ENCODE assay signal across 8 cellular contexts in the genomic region with DNA sequence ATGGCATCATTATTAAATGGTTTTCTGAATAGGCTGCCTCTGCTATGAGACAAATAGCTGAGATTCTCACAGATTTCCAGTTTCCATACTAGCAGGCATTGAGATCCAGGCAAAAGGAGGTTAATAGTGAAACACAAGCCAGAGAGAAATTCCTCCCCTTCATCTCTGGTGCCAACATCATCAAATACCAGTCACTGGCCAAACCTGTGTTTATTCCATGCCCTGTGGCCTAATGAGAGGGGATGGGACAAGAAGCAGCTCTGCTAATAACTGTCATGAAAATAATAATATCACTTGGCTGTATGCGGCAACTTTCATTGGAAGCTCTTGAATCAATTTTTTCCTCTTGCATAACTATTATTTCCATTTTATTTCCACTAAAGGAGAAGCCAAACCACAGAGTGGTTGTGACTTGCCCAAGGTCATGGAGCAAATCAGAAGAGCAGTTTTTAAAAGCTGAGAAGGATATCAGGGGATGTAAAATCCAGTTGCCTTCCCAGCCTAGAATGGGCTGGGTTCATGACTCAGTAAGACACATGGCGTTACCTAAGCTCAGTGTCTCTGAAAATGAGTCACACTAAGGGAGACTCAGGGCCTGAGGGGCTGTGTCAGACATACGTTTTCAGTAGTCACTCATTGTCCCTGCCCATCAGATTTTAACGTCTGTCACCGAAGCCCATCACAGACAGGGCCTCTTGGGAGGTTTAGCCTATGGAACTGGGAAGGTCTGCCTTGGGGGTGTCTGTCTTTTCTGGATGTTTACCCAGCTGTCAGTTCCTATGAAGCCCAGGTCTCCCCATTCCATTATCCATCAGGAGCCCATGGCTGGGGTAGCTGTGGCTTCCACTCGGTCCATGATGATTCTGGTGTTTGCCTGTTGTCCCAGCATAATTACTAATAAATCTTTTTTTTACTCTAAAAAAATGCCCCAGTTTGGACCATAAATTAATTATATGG.
A peak's percentile ranks its signal among the peaks of the same experiment; 100 is the strongest.
DNase-seq lines count a peak whose midpoint lies in the region; ATAC-seq, FAIRE-seq and TF ChIP-seq lines count a peak whose summit lies in the region.

No MANE protein-coding gene starts in this region.

- H3K4me3 ChIP-seq in right atrium auricular region (no peak overlapping the region), cardiac fibroblast (replicated peaks in 1 of 2; ENCODE audit: low read depth in 2 of 2, low read length in 2 of 2) (no peak overlapping the region)

- no peaks in the 10 kb centered on the region for H3K27me3 ChIP-seq in right atrium auricular region

- H3K36me3 ChIP-seq in right atrium auricular region = no peaks in the 10 kb centered on the region

- intact Hi-C loops in Right ventricle myocardium inferior (cut with DNase I) = no loop called here

- H3K4me1 ChIP-seq in right atrium auricular region = peaks cover 0 to 8% of the 10 kb centered on the region in 2 donors

- no peak for FAIRE-seq in D721Med (lab: Jason Lieb, UNC)

- H3K9me3 ChIP-seq in right atrium auricular region = no peaks in the 10 kb centered on the region

- TF ChIP-seq CTCF in right atrium auricular region (IDR thresholded peaks at IDR 0.05) (no peak), cardiac fibroblast (IDR thresholded peaks at IDR 0.05; ENCODE audit: low read depth, low read length) (no peak), D721Med (IDR thresholded peaks at IDR 0.05; ENCODE audit: insufficient read depth, missing control alignments) (no peak)

- peak; percentile 59 for ATAC-seq in Right ventricle myocardium inferior
- peak; percentile 44 for ATAC-seq in HG03378 (IDR thresholded peaks at IDR 0.05; ENCODE audit: unreplicated experiment)

- H3K27ac ChIP-seq in right atrium auricular region = peak overlapping the region in 1 of 2 donors; percentile 18

- DNase-seq in Right ventricle myocardium inferior (ENCODE audit: missing footprints) (no peak), right atrium auricular region (ENCODE audit: low spot score) (no peak), cardiac fibroblast (ENCODE audit: low read depth in 2 of 2) (peak; percentile 54 to 90), renal cortical epithelial cell (ENCODE audit: low read depth) (peak; percentile 91), NCI-H2196 treated with DMSO at 0.1 percent for 48 hours (lab: John Stamatoyannopoulos, UW; ENCODE audit: unreplicated experiment) (no peak), NCI-H510A (lab: John Stamatoyannopoulos, UW) (no peak), D721Med (ENCODE audit: insufficient read length, low spot score) (no peak)

Comparison
In these comparisons a context has a peak if more than half of its experiments do, and no peak if none do; other contexts are left out.
1. DNase-seq: peak in cardiac fibroblast (2 of 2) and renal cortical epithelial cell (single experiment); none in Right ventricle myocardium inferior (single experiment), right atrium auricular region (single experiment), NCI-H2196 treated with DMSO at 0.1 percent for 48 hours (single experiment), NCI-H510A (single experiment) and D721Med (single experiment).